Comparison of ENCODE assay signal across 1 cellular context in genomic region chr2:12589802-12590320, GRCh38.
TF ChIP-seq lines count a peak whose summit lies in the region.

No MANE protein-coding gene starts in this region.

TF ChIP-seq in GM12878, 131 proteins besides CTCF, POLR2A, EP300 and RAD21:
- TF ChIP-seq IKZF1 (conservative IDR thresholded peaks at IDR 0.05), result 0 out of 2 replicates have a peak, but pooled peaks have one; percentile 20
- no peak for TF ChIP-seq YY1 (IDR thresholded peaks at IDR 0.05; ENCODE audit: low read depth, low read length)
- no peak for TF ChIP-seq ZNF217 (IDR thresholded peaks at IDR 0.05)
- TF ChIP-seq IRF4 (IDR thresholded peaks at IDR 0.05; ENCODE audit: low read depth, low read length), result no peak
- TF ChIP-seq PBX3 (IDR thresholded peaks at IDR 0.05; ENCODE audit: insufficient replicate concordance, low read depth, low read length), result no peak
- no peak for TF ChIP-seq ELK1 (IDR thresholded peaks at IDR 0.05; ENCODE audit: low read depth, low read length)
- TF ChIP-seq BACH1 (IDR thresholded peaks at IDR 0.05; ENCODE audit: borderline replicate concordance), result no peak
- TF ChIP-seq NFIC (IDR thresholded peaks at IDR 0.05; ENCODE audit: low read depth, low read length), result no peak
- no peak for TF ChIP-seq MEF2A (IDR thresholded peaks at IDR 0.05; ENCODE audit: insufficient read depth, low read depth, low read length)
- 0 out of 2 replicates have a peak, but pooled peaks have one; percentile 14 for TF ChIP-seq RUNX3 (IDR thresholded peaks at IDR 0.05; ENCODE audit: low read length)
- no peak for TF ChIP-seq BMI1 (IDR thresholded peaks at IDR 0.05; ENCODE audit: borderline replicate concordance)
- TF ChIP-seq USF2 (IDR thresholded peaks at IDR 0.05; ENCODE audit: borderline replicate concordance, low read depth, low read length), result no peak
- no peak for TF ChIP-seq ZBTB33 (IDR thresholded peaks at IDR 0.05)
- TF ChIP-seq NRF1 (conservative IDR thresholded peaks at IDR 0.05; ENCODE audit: low read depth, low read length), result no peak
- TF ChIP-seq EED (IDR thresholded peaks at IDR 0.05; ENCODE audit: low read depth), result peak; percentile 37; the same call in 1 of the 2 replicates
- no peak for TF ChIP-seq RAD51 (IDR thresholded peaks at IDR 0.05)
- no peak for TF ChIP-seq RCOR1 (conservative IDR thresholded peaks at IDR 0.05; ENCODE audit: low read depth, low read length)
- TF ChIP-seq E2F8 (IDR thresholded peaks at IDR 0.05; ENCODE audit: low read depth, partially characterized antibody), result no peak
- TF ChIP-seq ZNF207 (IDR thresholded peaks at IDR 0.05; ENCODE audit: borderline replicate concordance), result no peak
- TF ChIP-seq EGR1 (IDR thresholded peaks at IDR 0.05; ENCODE audit: borderline replicate concordance in 1 of 2, low read depth in 2 of 2, low read length in 2 of 2), result no peak
- TF ChIP-seq CBX3 (IDR thresholded peaks at IDR 0.05; ENCODE audit: borderline replicate concordance, low read depth), result no peak
- TF ChIP-seq POLR2AphosphoS5 (IDR thresholded peaks at IDR 0.05; ENCODE audit: low read length), result no peak
- no peak for TF ChIP-seq POLR2AphosphoS2 (IDR thresholded peaks at IDR 0.05; ENCODE audit: low read depth, low read length)
- TF ChIP-seq ZBTB11 (CRISPR knock-in tag; IDR thresholded peaks at IDR 0.05), result no peak
- TF ChIP-seq SRF (IDR thresholded peaks at IDR 0.05; ENCODE audit: low read depth in 2 of 2, low read length in 2 of 2), result peak; percentile 52 to 88; a peak in 3 of 4 replicates
- no peak for TF ChIP-seq POU2F2 (IDR thresholded peaks at IDR 0.05; ENCODE audit: borderline replicate concordance, low read depth, low read length)
- TF ChIP-seq PRDM15 (CRISPR knock-in tag; IDR thresholded peaks at IDR 0.05), result no peak
- 0 out of 4 replicates have a peak, but pooled peaks of 1 of the 2 experiments have one; percentile 14 for TF ChIP-seq IKZF2 (IDR thresholded peaks at IDR 0.05)
- no peak for TF ChIP-seq EZH2 (IDR thresholded peaks at IDR 0.05; ENCODE audit: borderline replicate concordance, control insufficient read depth, low read depth, low read length)
- TF ChIP-seq JUNB (IDR thresholded peaks at IDR 0.05), result no peak
- no peak for TF ChIP-seq HDAC6 (IDR thresholded peaks at IDR 0.05; ENCODE audit: unreplicated experiment)
- TF ChIP-seq SKIL (IDR thresholded peaks at IDR 0.05; ENCODE audit: low read depth, poor library complexity, severe bottlenecking), result no peak
- TF ChIP-seq ETV6 (conservative IDR thresholded peaks at IDR 0.05 in 1 of 2, IDR thresholded peaks at IDR 0.05 in 1 of 2; ENCODE audit: borderline replicate concordance in 1 of 2, low read depth in 1 of 2), result peak in 1 of 2 experiments; percentile 76; a peak in 2 of 4 replicates
- TF ChIP-seq KLF5 (IDR thresholded peaks at IDR 0.05; ENCODE audit: partially characterized antibody), result no peak
TF ChIP-seq in GM12878: peak in this region for 6.
